8 cellular contexts compared by ENCODE assay signal in genomic region chr1:17653728-17654351, GRCh38.
DNase-seq lines count a peak whose midpoint lies in the region; ATAC-seq, FAIRE-seq and TF ChIP-seq lines count a peak whose summit lies in the region.

No MANE protein-coding gene starts in this region.

- TF ChIP-seq POLR2A in NB4 (IDR thresholded peaks at IDR 0.05; ENCODE audit: extremely low read depth, insufficient read length) = no peak

- ATAC-seq in pancreas (peak in 3 of 4 donors; percentile 47 to 62 (median 49)), HG02870 (IDR thresholded peaks at IDR 0.05; ENCODE audit: unreplicated experiment) (no peak), GM18517 (IDR thresholded peaks at IDR 0.05; ENCODE audit: unreplicated experiment) (no peak)

- no peak overlapping the region for H3K27ac ChIP-seq in pancreas

- 72 to 78% methylated on average over 9 of the region's 9 CpGs for WGBS in pancreas, 2 donors

- intact Hi-C loops in pancreas (cut with DNase I) = loop anchor here in 1 of 3 donors (10.0 kb wide), 1 partner anchor 261 kb away; no protein-coding TSS in a partner anchor

- H3K27me3 Mint-ChIP-seq in activated CD4-positive, alpha-beta T cell treated with anti-CD3 and anti-CD28 coated beads, Interleukin-2, amount 10 ng/mL, durations not matched to agents 7 days and 5 days = no peaks in the 10 kb centered on the region

- H3K4me1 ChIP-seq in pancreas = no peaks in the 10 kb centered on the region

- FAIRE-seq in pancreas (lab: Jason Lieb, UNC) = no peak

- POLR2A ChIA-PET in activated CD4-positive, alpha-beta T cell treated with anti-CD3 and anti-CD28 coated beads, Interleukin-2, amount 10 ng/mL, durations not matched to agents 7 days and 5 days (lab: Charles Lee) = no interaction called here

- H3K4me3 Mint-ChIP-seq in activated CD4-positive, alpha-beta T cell treated with anti-CD3 and anti-CD28 coated beads, Interleukin-2, amount 10 ng/mL, durations not matched to agents 7 days and 5 days = no peak overlapping the region

- TF ChIP-seq CTCF in NB4 (IDR thresholded peaks at IDR 0.05; ENCODE audit: low read depth, low read length) (peak; percentile 71), fibroblast of mammary gland (conservative IDR thresholded peaks at IDR 0.05; ENCODE audit: control insufficient read depth, insufficient read depth, low read depth, low read length) (peak; percentile 74), pancreas (IDR thresholded peaks at IDR 0.05) (peak in 3 of 4 donors; percentile 23 to 46 (median 40))

- no peaks in the 10 kb centered on the region for H3K9me3 Mint-ChIP-seq in activated CD4-positive, alpha-beta T cell treated with anti-CD3 and anti-CD28 coated beads, Interleukin-2, amount 10 ng/mL, durations not matched to agents 7 days and 5 days

- H3K36me3 Mint-ChIP-seq in activated CD4-positive, alpha-beta T cell treated with anti-CD3 and anti-CD28 coated beads, Interleukin-2, amount 10 ng/mL, durations not matched to agents 7 days and 5 days (ENCODE audit: low read depth) = no peaks in the 10 kb centered on the region

- H3K36me3 ChIP-seq in pancreas = peaks cover 2 to 89% (median 30%) of the 10 kb centered on the region in 3 donors

- H3K4me1 Mint-ChIP-seq in activated CD4-positive, alpha-beta T cell treated with anti-CD3 and anti-CD28 coated beads, Interleukin-2, amount 10 ng/mL, durations not matched to agents 7 days and 5 days = no peaks in the 10 kb centered on the region

- H3K9me3 ChIP-seq in pancreas = no peaks in the 10 kb centered on the region

- CTCF ChIA-PET in activated CD4-positive, alpha-beta T cell treated with anti-CD3 and anti-CD28 coated beads, Interleukin-2, amount 10 ng/mL, durations not matched to agents 7 days and 5 days (lab: Charles Lee) = no interaction called here

- H3K4me3 ChIP-seq in NB4 (ENCODE audit: low read depth, low read length) (no peak overlapping the region), fibroblast of mammary gland (ENCODE audit: control insufficient read depth, low read depth, low read length) (no peak overlapping the region), pancreas (no peak overlapping the region)

- peak; percentile 35 for DNase-seq in NK-92 treated with Interleukin-12 subunit alpha and Interleukin-12 subunit beta, amount 100 ng/mL, for 24 hours (lab: John Stamatoyannopoulos, UW)
- no peak for DNase-seq in NK-92 (lab: John Stamatoyannopoulos, UW; ENCODE audit: unreplicated experiment)
- peak; percentile 47 for DNase-seq in NB4 (ENCODE audit: low read depth)
- DNase-seq in activated CD4-positive, alpha-beta T cell treated with anti-CD3 and anti-CD28 coated beads, Interleukin-2, amount 10 ng/mL, durations not matched to agents 7 days and 5 days = peak; percentile 13
- DNase-seq in fibroblast of mammary gland (ENCODE audit: low read depth) = peak; percentile 44
- peak in 1 of 6 donors; percentile 47 for DNase-seq in pancreas

- H3K27ac Mint-ChIP-seq in activated CD4-positive, alpha-beta T cell treated with anti-CD3 and anti-CD28 coated beads, Interleukin-2, amount 10 ng/mL, durations not matched to agents 7 days and 5 days = no peak overlapping the region

- no peaks in the 10 kb centered on the region for H3K27me3 ChIP-seq in pancreas

Comparison
In these comparisons a context has a peak if more than half of its experiments do, and no peak if none do; other contexts are left out.
1. ATAC-seq: peak in pancreas (3 of 4); none in HG02870 (single experiment) and GM18517 (single experiment).
2. Peak in every context shown above with its lines, with median percentiles within 50 percentile points of each other: CTCF ChIP-seq.